28 cellular contexts compared by ENCODE assay signal in the genomic region with DNA sequence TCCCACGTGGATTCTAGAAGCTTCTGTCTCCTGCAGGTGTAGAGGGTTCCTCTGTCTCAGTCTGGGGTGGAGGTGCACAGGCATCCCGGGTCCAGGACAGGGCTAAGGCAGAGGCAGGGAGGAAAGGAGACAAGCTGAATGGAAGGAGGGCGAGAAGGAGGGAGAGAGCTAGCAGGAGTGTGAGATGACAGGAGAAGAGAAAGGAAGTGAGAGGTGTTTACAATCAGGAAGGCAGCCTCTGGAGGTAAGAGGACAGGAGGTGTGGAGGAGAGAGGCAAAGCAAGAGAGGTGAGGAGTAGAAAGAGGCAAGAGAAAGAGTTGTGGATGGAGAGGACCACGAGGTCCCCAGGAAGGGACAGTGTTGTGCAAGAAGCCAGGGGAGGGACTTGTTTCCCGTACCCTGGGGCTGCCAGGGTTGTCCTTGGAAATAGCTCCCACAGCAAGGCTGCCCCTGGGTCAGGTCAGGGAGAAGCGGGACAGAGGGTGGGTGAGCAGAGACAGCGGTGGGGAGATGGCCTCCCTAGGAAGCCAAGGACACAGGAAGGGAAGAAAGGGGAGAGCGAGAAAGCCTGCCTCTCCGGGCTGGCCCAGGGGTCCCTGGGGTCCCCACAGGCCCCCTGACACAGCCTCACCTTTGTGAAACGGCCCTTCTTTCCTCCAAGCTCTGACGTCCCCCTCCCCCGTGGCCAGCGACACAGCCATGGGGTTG.
DNase-seq lines count a peak whose midpoint lies in the region; ATAC-seq and TF ChIP-seq lines count a peak whose summit lies in the region.
"Had no signal": no experiment of that assay in that cellular context is flagged by ENCODE, and none has a peak within 500 bp of the region (broad histone marks: within the 10 kb centered on the region; RNA-seq: fewer than 3 reads in every experiment).

No MANE protein-coding gene starts in this region.

- no peak for ATAC-seq in upper lobe of right lung
- ATAC-seq: body of pancreas; GM12878; left cardiac atrium; stimulated activated effector memory CD8-positive, alpha-beta T cell treated with anti-CD3 and anti-CD28 coated beads, Interleukin-12 subunit alpha, Interleukin-12 subunit beta, amount 100 ng/mL, for 72 hours had no signal

- no peak overlapping the region for H3K4me3 Mint-ChIP-seq in activated CD4-positive, alpha-beta T cell treated with anti-CD3 and anti-CD28 coated beads, Interleukin-2, amount 10 ng/mL, durations not matched to agents 24 days and 14 days
- H3K4me3 Mint-ChIP-seq: activated CD4-positive, alpha-beta T cell treated with anti-CD3 and anti-CD28 coated beads, Interleukin-2, amount 10 ng/mL, durations not matched to agents 7 days and 5 days; activated naive CD4-positive, alpha-beta T cell treated with anti-CD3 and anti-CD28 coated beads for 36 hours; activated T-helper 1 cell treated with anti-CD3 and anti-CD28 coated beads, Interleukin-12 subunit alpha, Interleukin-12 subunit beta, Interleukin-2, Interleukin-4 antibody, amounts not matched to agents 30 ng/mL and 10 ng/mL and 1 ng/mL, durations not matched to agents 14 hours and 24 hours and 36 hours; CD4-positive, CD25-positive, alpha-beta regulatory T cell; stimulated activated effector memory CD8-positive, alpha-beta T cell treated with anti-CD3 and anti-CD28 coated beads, Interleukin-12 subunit alpha, Interleukin-12 subunit beta, amount 100 ng/mL, for 72 hours had no signal

- H3K4ac ChIP-seq in mesendoderm (ENCODE audit: low read depth, low read length): no peak overlapping the region

- H3K4me2 ChIP-seq in mesendoderm (ENCODE audit: low read length): no peak overlapping the region

- H3K27ac Mint-ChIP-seq in activated CD4-positive, alpha-beta T cell treated with anti-CD3 and anti-CD28 coated beads, Interleukin-2, amount 10 ng/mL, durations not matched to agents 24 days and 14 days: no peak overlapping the region
- H3K27ac Mint-ChIP-seq: activated CD4-positive, alpha-beta T cell treated with anti-CD3 and anti-CD28 coated beads, Interleukin-2, amount 10 ng/mL, durations not matched to agents 7 days and 5 days; activated naive CD4-positive, alpha-beta T cell treated with anti-CD3 and anti-CD28 coated beads for 36 hours; activated T-helper 1 cell treated with anti-CD3 and anti-CD28 coated beads, Interleukin-12 subunit alpha, Interleukin-12 subunit beta, Interleukin-2, Interleukin-4 antibody, amounts not matched to agents 30 ng/mL and 10 ng/mL and 1 ng/mL, durations not matched to agents 14 hours and 24 hours and 36 hours; stimulated activated effector memory CD8-positive, alpha-beta T cell treated with anti-CD3 and anti-CD28 coated beads, Interleukin-12 subunit alpha, Interleukin-12 subunit beta, amount 100 ng/mL, for 72 hours had no signal

- H3K36me3 Mint-ChIP-seq in activated CD4-positive, alpha-beta T cell treated with anti-CD3 and anti-CD28 coated beads, Interleukin-2, amount 10 ng/mL, durations not matched to agents 24 days and 14 days (ENCODE audit: low read depth): no peaks in the 10 kb centered on the region
- H3K36me3 Mint-ChIP-seq: CD4-positive, CD25-positive, alpha-beta regulatory T cell; naive B cell; stimulated activated effector memory CD8-positive, alpha-beta T cell treated with anti-CD3 and anti-CD28 coated beads, Interleukin-12 subunit alpha, Interleukin-12 subunit beta, amount 100 ng/mL, for 72 hours had no signal

- no peak overlapping the region for H2BK120ac ChIP-seq in mesendoderm (ENCODE audit: low read depth, low read length)

- H3K23ac ChIP-seq in mesendoderm (ENCODE audit: low read length): no peak overlapping the region

- WGBS in mesendoderm (ENCODE audit: extremely low coverage, insufficient coverage, low lambda C conversion rate): no CpG with 5 or more reads among the region's 13 CpGs

- H3K4me3 ChIP-seq in mesendoderm (ENCODE audit: low read length): no peak overlapping the region
- H3K4me3 ChIP-seq in upper lobe of right lung: no peak overlapping the region
- no peak overlapping the region for H3K4me3 ChIP-seq in BE2C (ENCODE audit: low read depth, low read length)
- H3K4me3 ChIP-seq: adrenal gland, body of pancreas, GM12878, upper lobe of left lung had no signal

- H2AK5ac ChIP-seq in mesendoderm (ENCODE audit: low read length): no peak overlapping the region

- H4K8ac ChIP-seq in mesendoderm (ENCODE audit: low read depth, low read length): no peak overlapping the region

- H3K18ac ChIP-seq in mesendoderm (ENCODE audit: low read length): no peak overlapping the region

- no peak overlapping the region for H2BK5ac ChIP-seq in mesendoderm (ENCODE audit: low read length)

- no peaks in the 10 kb centered on the region for H3K27me3 Mint-ChIP-seq in activated CD4-positive, alpha-beta T cell treated with anti-CD3 and anti-CD28 coated beads, Interleukin-2, amount 10 ng/mL, durations not matched to agents 24 days and 14 days
- H3K27me3 Mint-ChIP-seq: activated CD4-positive, alpha-beta T cell treated with anti-CD3 and anti-CD28 coated beads, Interleukin-2, amount 10 ng/mL, durations not matched to agents 7 days and 5 days; CD4-positive, CD25-positive, alpha-beta regulatory T cell had no signal

- H3K9me3 Mint-ChIP-seq in activated CD4-positive, alpha-beta T cell treated with anti-CD3 and anti-CD28 coated beads, Interleukin-2, amount 10 ng/mL, durations not matched to agents 24 days and 14 days: peaks cover 4% of the 10 kb centered on the region
- H3K9me3 Mint-ChIP-seq: activated CD4-positive, alpha-beta T cell treated with anti-CD3 and anti-CD28 coated beads, Interleukin-2, amount 10 ng/mL, durations not matched to agents 7 days and 5 days; activated naive CD4-positive, alpha-beta T cell treated with anti-CD3 and anti-CD28 coated beads for 36 hours; activated T-helper 1 cell treated with anti-CD3 and anti-CD28 coated beads, Interleukin-12 subunit alpha, Interleukin-12 subunit beta, Interleukin-2, Interleukin-4 antibody, amounts not matched to agents 30 ng/mL and 10 ng/mL and 1 ng/mL, durations not matched to agents 14 hours and 24 hours and 36 hours; stimulated activated effector memory CD8-positive, alpha-beta T cell treated with anti-CD3 and anti-CD28 coated beads, Interleukin-12 subunit alpha, Interleukin-12 subunit beta, amount 100 ng/mL, for 72 hours had no signal

- intact Hi-C loops in activated CD4-positive, alpha-beta T cell treated with anti-CD3 and anti-CD28 coated beads, Interleukin-2, amount 10 ng/mL, durations not matched to agents 24 days and 14 days (cut with micrococcal nuclease): no loop called here
- intact Hi-C loops in upper lobe of right lung (cut with DNase I): no loop called here

- H3K56ac ChIP-seq in mesendoderm (ENCODE audit: low read length): peak overlapping the region; percentile 56

- no peak overlapping the region for H3K27ac ChIP-seq in mesendoderm (ENCODE audit: low read depth, low read length)
- H3K27ac ChIP-seq in upper lobe of right lung: no peak overlapping the region
- H3K27ac ChIP-seq: adrenal gland, body of pancreas, upper lobe of left lung had no signal

- no peaks in the 10 kb centered on the region for H3K9me3 ChIP-seq in upper lobe of right lung
- H3K9me3 ChIP-seq in BE2C: no peaks in the 10 kb centered on the region
- H3K9me3 ChIP-seq: adrenal gland, body of pancreas, upper lobe of left lung had no signal

- H3K27me3 ChIP-seq in mesendoderm (ENCODE audit: insufficient read depth, low read length, poor library complexity) (no peaks in the 10 kb centered on the region), upper lobe of right lung (no peaks in the 10 kb centered on the region), BE2C (no peaks in the 10 kb centered on the region)
- H3K27me3 ChIP-seq: adrenal gland, body of pancreas, upper lobe of left lung had no signal

- no peak overlapping the region for H3K9ac ChIP-seq in mesendoderm (ENCODE audit: low read length)

- TF ChIP-seq CTCF in upper lobe of right lung (IDR thresholded peaks at IDR 0.05) (no peak), BE2C (IDR thresholded peaks at IDR 0.05; ENCODE audit: low read depth, low read length) (no peak)

- H4K5ac ChIP-seq in mesendoderm (ENCODE audit: low read length): no peak overlapping the region

- H3K79me2 ChIP-seq in mesendoderm (ENCODE audit: control insufficient read depth, insufficient read depth, low read length): no peaks in the 10 kb centered on the region

- H2BK15ac ChIP-seq in mesendoderm (replicated peaks; ENCODE audit: low read depth): no peak overlapping the region

- no peaks in the 10 kb centered on the region for H3K4me1 Mint-ChIP-seq in activated CD4-positive, alpha-beta T cell treated with anti-CD3 and anti-CD28 coated beads, Interleukin-2, amount 10 ng/mL, durations not matched to agents 24 days and 14 days
- H3K4me1 Mint-ChIP-seq: activated CD4-positive, alpha-beta T cell treated with anti-CD3 and anti-CD28 coated beads, Interleukin-2, amount 10 ng/mL, durations not matched to agents 7 days and 5 days; CD4-positive, CD25-positive, alpha-beta regulatory T cell; naive B cell; stimulated activated effector memory CD8-positive, alpha-beta T cell treated with anti-CD3 and anti-CD28 coated beads, Interleukin-12 subunit alpha, Interleukin-12 subunit beta, amount 100 ng/mL, for 72 hours had no signal

- no peaks in the 10 kb centered on the region for H3K36me3 ChIP-seq in mesendoderm (ENCODE audit: control insufficient read depth, insufficient read depth, low read length)
- no peaks in the 10 kb centered on the region for H3K36me3 ChIP-seq in upper lobe of right lung
- H3K36me3 ChIP-seq in BE2C: no peaks in the 10 kb centered on the region
- H3K36me3 ChIP-seq: adrenal gland, upper lobe of left lung had no signal

- peak; percentile 13 for DNase-seq in activated CD4-positive, alpha-beta T cell treated with anti-CD3 and anti-CD28 coated beads, Interleukin-2, amount 10 ng/mL, durations not matched to agents 24 days and 14 days
- no peak for DNase-seq in activated CD4-positive, alpha-beta T cell treated with anti-CD3 and anti-CD28 coated beads, Interleukin-2, amount 50 U/mL, for 1 hour
- DNase-seq in ecto neural progenitor cell (ENCODE audit: low spot score) (peak; percentile 29), mesendoderm (no peak), upper lobe of right lung (peak; percentile 36), BE2C (no peak), iPS-NIHi7 (ENCODE audit: extremely low spot score) (no peak), DMS 273 (lab: John Stamatoyannopoulos, UW; ENCODE audit: unreplicated experiment) (no peak)
- DNase-seq: 8988T; activated CD4-positive, alpha-beta T cell treated with anti-CD3 and anti-CD28 coated beads, Interleukin-2, amount 10 ng/mL, durations not matched to agents 7 days and 5 days; activated naive CD4-positive, alpha-beta T cell treated with anti-CD3 and anti-CD28 coated beads for 36 hours; adrenal gland; body of pancreas; CD4-positive, CD25-positive, alpha-beta regulatory T cell; cerebellar nuclear complex; left cardiac atrium; naive B cell; NCI-H1092; NCI-H1930; NCI-H526; SIG-M5; stimulated activated CD4-positive, alpha-beta T cell treated with anti-CD3 and anti-CD28 coated beads, Interleukin-12 subunit alpha, Interleukin-12 subunit beta, amount 100 ng/mL, for 4 hours; stimulated activated CD4-positive, alpha-beta T cell treated with anti-CD3 and anti-CD28 coated beads, Interleukin-4, amount 100 ng/mL, for 1 hour; T1000 had no signal

- H3K4me1 ChIP-seq in mesendoderm (ENCODE audit: control insufficient read depth, low read depth, low read length) (peaks cover 3% of the 10 kb centered on the region), upper lobe of right lung (no peaks in the 10 kb centered on the region), BE2C (no peaks in the 10 kb centered on the region)
- H3K4me1 ChIP-seq: adrenal gland, body of pancreas, upper lobe of left lung had no signal

- no peaks in the 10 kb centered on the region for H3K79me1 ChIP-seq in mesendoderm (ENCODE audit: low read length)

Comparison
In these comparisons a context has a peak if more than half of its experiments do, and no peak if none do; other contexts are left out.
1. DNase-seq: peak in activated CD4-positive, alpha-beta T cell treated with anti-CD3 and anti-CD28 coated beads, Interleukin-2, amount 10 ng/mL, durations not matched to agents 24 days and 14 days (single experiment), ecto neural progenitor cell (single experiment) and upper lobe of right lung (single experiment); none in activated CD4-positive, alpha-beta T cell treated with anti-CD3 and anti-CD28 coated beads, Interleukin-2, amount 50 U/mL, for 1 hour (single experiment), mesendoderm (single experiment), BE2C (single experiment), iPS-NIHi7 (single experiment) and DMS 273 (single experiment).